ENCODE assay signal across 8 cellular contexts in the genomic region with DNA sequence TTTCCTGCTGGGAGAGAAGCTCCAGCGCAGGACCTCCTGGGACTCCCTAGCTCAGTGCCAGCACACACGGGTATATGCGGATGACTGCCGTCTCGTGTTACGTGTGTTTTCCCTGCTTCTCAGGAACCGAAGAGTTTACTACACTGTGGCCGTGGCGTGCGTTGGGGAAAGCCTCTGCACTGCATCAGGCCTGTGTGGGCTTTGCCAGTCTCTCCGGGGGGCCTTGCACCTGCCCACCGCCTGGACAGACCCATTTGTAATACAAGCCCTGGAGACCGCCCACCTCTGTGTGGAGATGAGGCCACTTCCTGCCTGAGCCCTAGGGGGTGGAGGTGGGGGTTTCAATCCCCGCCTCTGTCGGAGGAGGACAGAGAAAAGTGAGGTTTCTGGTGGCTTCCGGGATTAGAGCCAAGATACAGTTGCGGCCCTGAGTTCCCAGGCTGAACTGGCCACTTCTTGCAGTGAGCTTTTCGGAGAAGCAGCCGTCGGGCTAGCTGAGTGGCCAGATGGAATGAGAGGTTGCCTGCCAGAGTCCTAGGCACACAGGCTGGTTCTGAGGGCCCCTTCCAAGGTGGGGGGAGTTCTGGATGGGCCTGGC. TPM values are rescaled to one million over a fixed set of nuclear protein-coding genes. Genes with fewer than 3 reads are reported as not detected.
A peak's percentile ranks its signal among the peaks of the same experiment; 100 is the strongest.
DNase-seq lines count a peak whose midpoint lies in the region; ATAC-seq and TF ChIP-seq lines count a peak whose summit lies in the region.

No MANE protein-coding gene starts in this region.

- H3K27me3 ChIP-seq in KMS-11 (ENCODE audit: insufficient read depth, low read depth), result peaks cover 48% of the 10 kb centered on the region
- H3K27me3 ChIP-seq in esophagus (ENCODE audit: control insufficient read depth in 1 of 2, insufficient read depth in 2 of 2, low read length in 2 of 2), result no peaks in the 10 kb centered on the region

- no peaks in the 10 kb centered on the region for H4K20me1 ChIP-seq in KMS-11 (ENCODE audit: insufficient read depth)

- ATAC-seq in GM18498 (IDR thresholded peaks at IDR 0.05; ENCODE audit: unreplicated experiment) (peak; percentile 58), GM21737 (IDR thresholded peaks at IDR 0.05; ENCODE audit: unreplicated experiment) (peak; percentile 50), T-helper 17 cell (peak; percentile 27), left ventricle myocardium superior (no peak)
- peak; percentile 78 for ATAC-seq in stimulated activated memory B cell treated with anti-CD40 and anti-IgM and Interleukin-4, amounts not matched to agents 10 μg/mL and 1 μg/mL and 100 μg/mL, for 72 hours

- peaks cover 44% of the 10 kb centered on the region for H3K4me1 Mint-ChIP-seq in T-helper 17 cell
- H3K4me1 Mint-ChIP-seq in stimulated activated memory B cell treated with anti-CD40 and anti-IgM and Interleukin-4, amounts not matched to agents 10 μg/mL and 1 μg/mL and 100 μg/mL, for 72 hours, result peaks cover 65% of the 10 kb centered on the region

- no peaks in the 10 kb centered on the region for H3K27me3 Mint-ChIP-seq in T-helper 17 cell
- no peaks in the 10 kb centered on the region for H3K27me3 Mint-ChIP-seq in stimulated activated memory B cell treated with anti-CD40 and anti-IgM and Interleukin-4, amounts not matched to agents 10 μg/mL and 1 μg/mL and 100 μg/mL, for 72 hours

- no peak for TF ChIP-seq CTCF in KMS-11 (conservative IDR thresholded peaks at IDR 0.05; ENCODE audit: low read depth, low read length)

- H3K79me2 ChIP-seq in KMS-11 (ENCODE audit: insufficient read depth, low read depth), result no peaks in the 10 kb centered on the region

- intact Hi-C loops in left ventricle myocardium superior (cut with micrococcal nuclease), result no loop called here

- H3K4me3 ChIP-seq in KMS-11 (IDR thresholded peaks at IDR 0.05; ENCODE audit: insufficient read depth, low read depth, low read length), result no peak overlapping the region
- H3K4me3 ChIP-seq in esophagus (ENCODE audit: low read depth in 1 of 2, low read length in 2 of 2), result no peak overlapping the region

- H3K36me3 ChIP-seq in KMS-11 (ENCODE audit: insufficient read depth) (no peaks in the 10 kb centered on the region), esophagus (ENCODE audit: control insufficient read depth in 2 of 2, insufficient read depth in 2 of 2, low read length in 1 of 2) (no peaks in the 10 kb centered on the region)

- peaks cover 36% of the 10 kb centered on the region for H3K4me1 ChIP-seq in KMS-11 (ENCODE audit: low read depth, poor library complexity, severe bottlenecking)
- H3K4me1 ChIP-seq in esophagus (ENCODE audit: control insufficient read depth in 2 of 2, insufficient read depth in 2 of 2, low read length in 1 of 2), result peaks cover 6 to 9% of the 10 kb centered on the region in 2 donors

- H3K4me2 ChIP-seq in KMS-11, result peak overlapping the region; percentile 87

- peaks cover 2% of the 10 kb centered on the region for H3K36me3 Mint-ChIP-seq in T-helper 17 cell (ENCODE audit: low read depth)
- H3K36me3 Mint-ChIP-seq in stimulated activated memory B cell treated with anti-CD40 and anti-IgM and Interleukin-4, amounts not matched to agents 10 μg/mL and 1 μg/mL and 100 μg/mL, for 72 hours, result no peaks in the 10 kb centered on the region

- peak overlapping the region; percentile 9; the same call in 1 of the 2 replicates for H2AFZ ChIP-seq in KMS-11 (ENCODE audit: low read depth)

- H3K9me3 ChIP-seq in T-helper 17 cell (ENCODE audit: control insufficient read depth, low read length, poor library complexity, severe bottlenecking) (no peaks in the 10 kb centered on the region), esophagus (ENCODE audit: control insufficient read depth in 2 of 2, insufficient read depth in 1 of 2, low read depth in 1 of 2, low read length in 1 of 2) (peaks cover 0 to 3% of the 10 kb centered on the region in 2 donors)

- peak overlapping the region; percentile 83 for H3K4me3 Mint-ChIP-seq in T-helper 17 cell
- H3K4me3 Mint-ChIP-seq in stimulated activated memory B cell treated with anti-CD40 and anti-IgM and Interleukin-4, amounts not matched to agents 10 μg/mL and 1 μg/mL and 100 μg/mL, for 72 hours, result peak overlapping the region; percentile 38

- H3K9ac ChIP-seq in KMS-11, result peak overlapping the region; percentile 3; the same call in 1 of the 2 replicates

- DNase-seq in T-helper 17 cell (no peak), left ventricle myocardium superior (no peak), GM03348 (ENCODE audit: low spot score) (no peak)

- peak overlapping the region; percentile 57 for H3K27ac ChIP-seq in KMS-11
- peak overlapping the region; percentile 30 to 70 for H3K27ac ChIP-seq in esophagus (ENCODE audit: low read depth in 2 of 2, low read length in 1 of 2)

- no peaks in the 10 kb centered on the region for H3K9me3 Mint-ChIP-seq in stimulated activated memory B cell treated with anti-CD40 and anti-IgM and Interleukin-4, amounts not matched to agents 10 μg/mL and 1 μg/mL and 100 μg/mL, for 72 hours

- 64 to 76% methylated on average over 20 of the region's 20 CpGs for WGBS in esophagus, 2 donors

- H3K27ac Mint-ChIP-seq in T-helper 17 cell, result peak overlapping the region; percentile 70
- peak overlapping the region; percentile 78 for H3K27ac Mint-ChIP-seq in stimulated activated memory B cell treated with anti-CD40 and anti-IgM and Interleukin-4, amounts not matched to agents 10 μg/mL and 1 μg/mL and 100 μg/mL, for 72 hours

RNA-seq across cellular contexts. Expression of a gene that starts 43.4 kb away (rescaled TPM):
- total RNA-seq in T-helper 17 cell (10 to 100 TPM; 39.1 to 40.9 TPM), left ventricle myocardium superior (40.4 TPM)
- 10 to 100 TPM in 1 of 2 donors, 1 to 10 TPM in 1; 8.9 to 19.6 TPM for polyA plus RNA-seq in esophagus
